ENCODE assay signal across 8 cellular contexts in the genomic region with DNA sequence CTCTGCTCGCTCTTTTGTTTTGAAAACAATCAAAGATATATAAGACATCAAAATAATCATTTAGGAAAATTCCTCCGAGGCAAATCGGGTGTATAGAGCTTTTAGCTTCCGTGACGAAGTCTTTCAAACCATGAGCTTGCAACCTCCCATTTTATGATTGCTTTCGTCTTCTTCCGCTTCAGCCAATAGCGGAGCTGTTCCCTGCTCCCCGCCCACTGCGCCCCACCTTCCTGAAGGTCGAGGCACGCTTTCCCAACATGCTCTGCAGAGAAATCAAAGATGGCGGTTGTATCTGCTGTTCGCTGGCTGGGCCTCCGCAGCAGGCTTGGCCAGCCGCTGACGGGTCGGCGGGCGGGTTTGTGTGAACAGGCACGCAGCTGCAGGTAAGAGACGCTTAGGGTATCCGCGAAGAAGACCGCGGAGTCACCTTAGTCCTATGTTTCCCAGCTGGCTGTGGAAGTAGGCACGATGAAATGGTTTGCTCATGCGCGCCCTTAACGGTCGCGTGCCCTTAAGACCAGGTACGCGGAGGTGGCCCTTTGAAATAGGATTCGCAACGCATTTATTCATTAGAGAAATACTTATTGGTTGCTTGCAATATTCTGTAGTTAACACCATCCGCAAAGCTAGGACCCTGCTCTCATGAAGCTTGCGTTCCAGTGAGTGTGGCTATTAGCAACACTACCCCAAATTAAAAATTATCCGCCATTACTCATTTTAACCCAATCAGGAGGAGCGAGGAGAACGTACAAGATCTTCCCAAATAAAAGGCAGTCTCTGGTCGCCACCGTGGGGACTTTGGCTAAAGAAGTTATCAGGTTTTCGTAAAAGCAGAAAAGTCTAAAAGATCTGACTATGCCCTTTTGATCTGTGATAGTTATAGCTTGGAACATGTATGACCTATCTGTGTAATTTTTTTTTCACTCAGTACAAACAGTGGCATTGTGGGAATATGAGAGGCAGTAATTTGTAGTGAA.
DNase-seq lines count a peak whose midpoint lies in the region; ATAC-seq lines count a peak whose summit lies in the region.

A gene (plus strand): TSS at position 267 of the 977 bp plus-strand sequence. CDS start 13 bp downstream, at position 280.

- no peaks in the 10 kb centered on the region for H3K9me3 Mint-ChIP-seq in central memory CD8-positive, alpha-beta T cell

- ATAC-seq in GM19023 (IDR thresholded peaks at IDR 0.05; ENCODE audit: unreplicated experiment): peak; percentile 87
- ATAC-seq in HG03280 (IDR thresholded peaks at IDR 0.05; ENCODE audit: unreplicated experiment): peak; percentile 92
- ATAC-seq in central memory CD8-positive, alpha-beta T cell (replicated peaks; ENCODE audit: extremely low read depth, poor library complexity, severe bottlenecking): peak; percentile 94

- DNase-seq in AG08396 (ENCODE audit: low spot score): peak; percentile 86
- DNase-seq in NCI-H446 (lab: John Stamatoyannopoulos, UW): peak; percentile 91 to 92
- peak; percentile 93 for DNase-seq in activated CD4-positive, CD25-positive, alpha-beta regulatory T cell treated with anti-CD3 and anti-CD28 coated beads, Interleukin-2, amount 50 U/mL, for 16 hours (ENCODE audit: low read depth, low spot score)
- DNase-seq in central memory CD8-positive, alpha-beta T cell (ENCODE audit: low spot score in 2 of 2): peak; percentile 77 to 86
- DNase-seq in iris pigment epithelial cell (ENCODE audit: low read depth): peak; percentile 98
- peak; percentile 92 for DNase-seq in stimulated activated CD4-positive, alpha-beta T cell treated with anti-CD3 and anti-CD28 coated beads, Interleukin-12 subunit alpha, Interleukin-12 subunit beta, amount 100 ng/mL, for 4 hours

- peak within 1 kb of the TSS; percentile 95 for H3K27ac Mint-ChIP-seq in central memory CD8-positive, alpha-beta T cell (ENCODE audit: low read depth)

- H3K27me3 Mint-ChIP-seq in central memory CD8-positive, alpha-beta T cell: no peaks in the 10 kb centered on the region

- peaks cover 48% of the 10 kb centered on the region for H3K36me3 Mint-ChIP-seq in central memory CD8-positive, alpha-beta T cell (ENCODE audit: insufficient read depth)

- H3K4me1 Mint-ChIP-seq in central memory CD8-positive, alpha-beta T cell: peaks cover 69% of the 10 kb centered on the region

- peak within 1 kb of the TSS; percentile 93 for H3K4me3 Mint-ChIP-seq in central memory CD8-positive, alpha-beta T cell

Comparison
In these comparisons a context has a peak if more than half of its experiments do, and no peak if none do; other contexts are left out.
1. Peak in every context shown above with its lines: DNase-seq and ATAC-seq.